Comparison of ENCODE assay signal across 8 cellular contexts in genomic region chr15:38073278-38073930, GRCh38.
DNase-seq lines count a peak whose midpoint lies in the region; ATAC-seq and TF ChIP-seq lines count a peak whose summit lies in the region.

No MANE protein-coding gene starts in this region.

- H3K4me1 Mint-ChIP-seq in WTC11: peaks cover 65% of the 10 kb centered on the region

- H3K27me3 Mint-ChIP-seq in WTC11 (ENCODE audit: low read depth): peaks cover 75% of the 10 kb centered on the region

- H3K4me3 Mint-ChIP-seq in WTC11: peak overlapping the region; percentile 82

- H3K27ac ChIP-seq in heart right ventricle (peak overlapping the region; percentile 83 to 96 (median 90)), sigmoid colon (peak overlapping the region; percentile 81 to 87 (median 84))

- TF ChIP-seq POLR2A in sigmoid colon (IDR thresholded peaks at IDR 0.05): no peak

- H3K9me3 Mint-ChIP-seq in WTC11: no peaks in the 10 kb centered on the region

- H3K4me3 ChIP-seq in GM12864 (ENCODE audit: low read depth, low read length) (peak overlapping the region; percentile 53), heart right ventricle (peak overlapping the region in 9 of 10 donors; percentile 53 to 73 (median 63)), sigmoid colon (peak overlapping the region; percentile 36 to 64 (median 56))

- no peaks in the 10 kb centered on the region for H3K36me3 Mint-ChIP-seq in WTC11

- CTCF ChIA-PET in WTC11 (lab: Charles Lee): interaction anchor here (0.8 to 1.4 kb wide), 2 partner anchors 178 kb away, joined by 3 to 10 read pairs; no protein-coding TSS in a partner anchor

- intact Hi-C loops in heart right ventricle (cut with DNase I) (loop anchor here in 7 of 10 donors (2.0 to 10.0 kb wide), 8 partner anchors 51 to 301 kb away; partner anchors contain the start of gene SPRED1 (in 5 of the 7)), sigmoid colon (cut with DNase I) (loop anchor here (1.0 kb wide), 1 partner anchor 180 kb away; no protein-coding TSS in a partner anchor)

- WGBS in heart right ventricle, 2 donors: 19 to 20% methylated on average over 15 of the region's 15 CpGs
- 10 to 40% methylated on average over 15 of the region's 15 CpGs for WGBS in sigmoid colon, 2 donors

- ATAC-seq in WTC11: no peak; the same call in 1 of the 2 replicates
- peak in 7 of 8 donors; percentile 34 to 77 (median 40) for ATAC-seq in heart right ventricle
- no peak for ATAC-seq in HG03432 (IDR thresholded peaks at IDR 0.05; ENCODE audit: unreplicated experiment)

- DNase-seq in GM12864 (ENCODE audit: low read depth) (no peak), WTC11 (ENCODE audit: low spot score) (no peak), heart right ventricle (peak in 1 of 2 donors; percentile 55), sigmoid colon (no peak), NCI-H1694 (lab: John Stamatoyannopoulos, UW) (no peak), NCI-H1092 (lab: John Stamatoyannopoulos, UW) (no peak)
- DNase-seq in stimulated activated CD4-positive, alpha-beta T cell treated with anti-CD3 and anti-CD28 coated beads, Interleukin-4, amount 100 ng/mL, for 1 hour: no peak

- H3K9me3 ChIP-seq in heart right ventricle (no peaks in the 10 kb centered on the region), sigmoid colon (no peaks in the 10 kb centered on the region)

- POLR2A ChIA-PET in WTC11 (lab: Charles Lee): interaction anchor here (0.5 to 1.4 kb wide), 3 partner anchors 178 to 315 kb away, joined by 3 to 6 read pairs (median 4); no protein-coding TSS in a partner anchor

- H3K4me1 ChIP-seq in heart right ventricle (peaks cover 8 to 55% (median 42%) of the 10 kb centered on the region in 9 donors), sigmoid colon (peaks cover 0 to 29% (median 15%) of the 10 kb centered on the region in 4 donors)

- TF ChIP-seq CTCF in GM12864 (IDR thresholded peaks at IDR 0.05; ENCODE audit: low read depth, low read length, missing control alignments) (no peak), WTC11 (IDR thresholded peaks at IDR 0.05) (no peak), heart right ventricle (IDR thresholded peaks at IDR 0.05) (no peak), sigmoid colon (IDR thresholded peaks at IDR 0.05) (no peak)

- H3K36me3 ChIP-seq in heart right ventricle: no peaks in the 10 kb centered on the region
- no peaks in the 10 kb centered on the region for H3K36me3 ChIP-seq in sigmoid colon

- H3K27me3 ChIP-seq in heart right ventricle: peaks cover 0 to 3% (median 0%) of the 10 kb centered on the region in 7 donors
- H3K27me3 ChIP-seq in sigmoid colon: no peaks in the 10 kb centered on the region

- TF ChIP-seq EP300 in sigmoid colon (IDR thresholded peaks at IDR 0.05): no peak

- peak overlapping the region; percentile 96 for H3K27ac Mint-ChIP-seq in WTC11

TF ChIP-seq in WTC11, 78 proteins besides CTCF, POLR2A, EP300 and RAD21 (continues in another document):
- TF ChIP-seq TCF7 (CRISPR knock-in tag; IDR thresholded peaks at IDR 0.05; ENCODE audit: low read depth): no peak
- no peak for TF ChIP-seq AFF4 (CRISPR knock-in tag; IDR thresholded peaks at IDR 0.05; ENCODE audit: borderline replicate concordance)
- no peak for TF ChIP-seq ZMAT4 (CRISPR knock-in tag; IDR thresholded peaks at IDR 0.05)
- TF ChIP-seq SP1 (CRISPR knock-in tag; conservative IDR thresholded peaks at IDR 0.05): no peak
- TF ChIP-seq ZNF121 (CRISPR knock-in tag; IDR thresholded peaks at IDR 0.05): no peak
- no peak for TF ChIP-seq ZNF532 (CRISPR knock-in tag; IDR thresholded peaks at IDR 0.05; ENCODE audit: borderline replicate concordance)
- no peak for TF ChIP-seq ELF4 (CRISPR knock-in tag; IDR thresholded peaks at IDR 0.05; ENCODE audit: low read depth)
- no peak for TF ChIP-seq KAT7 (CRISPR knock-in tag; IDR thresholded peaks at IDR 0.05; ENCODE audit: borderline replicate concordance)
- no peak for TF ChIP-seq NFATC4 (CRISPR knock-in tag; IDR thresholded peaks at IDR 0.05)
- TF ChIP-seq ZNF281 (CRISPR knock-in tag; IDR thresholded peaks at IDR 0.05): no peak
- TF ChIP-seq ZNF416 (CRISPR knock-in tag; IDR thresholded peaks at IDR 0.05): no peak
- no peak for TF ChIP-seq GABPB1 (CRISPR knock-in tag; IDR thresholded peaks at IDR 0.05)
- TF ChIP-seq ZNF138 (CRISPR knock-in tag; conservative IDR thresholded peaks at IDR 0.05): no peak

Comparison
In these comparisons a context has a peak if more than half of its experiments do, and no peak if none do; other contexts are left out.
1. ATAC-seq: peak in heart right ventricle (7 of 8); none in WTC11 (single experiment) and HG03432 (single experiment).
2. Peak in every context shown above with its lines, with median percentiles within 50 percentile points of each other: H3K4me3 ChIP-seq.